Comparison of ENCODE assay signal across 13 cellular contexts in the genomic region with DNA sequence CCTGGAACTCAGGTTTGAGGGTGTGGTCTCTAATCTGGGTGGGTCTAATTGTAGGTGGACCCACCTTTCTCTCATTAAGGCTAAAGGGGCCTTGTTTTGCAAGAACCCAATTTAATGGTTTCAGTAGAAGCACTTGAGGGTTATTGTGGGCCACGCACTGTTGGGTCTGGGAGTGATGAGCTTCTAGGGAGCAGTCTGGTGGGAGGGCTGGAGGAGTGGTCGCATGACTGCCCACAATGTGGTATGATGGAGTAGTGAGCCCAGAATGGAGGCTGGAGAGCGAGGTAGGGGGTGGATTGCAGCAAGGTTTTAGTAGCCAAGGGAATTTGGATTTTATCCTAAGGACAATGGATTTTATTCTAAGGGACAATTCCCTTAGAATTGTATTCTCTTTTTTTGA. TPM values are rescaled to one million over a fixed set of nuclear protein-coding genes. Genes with fewer than 3 reads are reported as not detected.
DNase-seq lines count a peak whose midpoint lies in the region; ATAC-seq and TF ChIP-seq lines count a peak whose summit lies in the region.
"Had no signal": no experiment of that assay in that cellular context is flagged by ENCODE, and none has a peak within 500 bp of the region (broad histone marks: within the 10 kb centered on the region; RNA-seq: fewer than 3 reads in every experiment).

No MANE protein-coding gene starts in this region.

- intact Hi-C loops in CD14-positive monocyte (cut with micrococcal nuclease) = loop anchor here in 1 of 2 donors (5.0 kb wide), 1 partner anchor 134 kb away; a partner anchor contains a TSS

- POLR2A ChIA-PET in HEK293 (lab: Yijun Ruan, JAX) = no interaction called here

- H3K36me3 ChIP-seq in HEK293 (ENCODE audit: control insufficient read depth in 2 of 2, insufficient read depth in 1 of 2, low read length in 2 of 2) = peaks cover 11 to 54% of the 10 kb centered on the region in 2 experiments; a peak in 2 of 3 replicates

- no peak for TF ChIP-seq CTCF in CD14-positive monocyte (IDR thresholded peaks at IDR 0.05)
- no peak for TF ChIP-seq CTCF in HEK293 (tag by site-specific recombination; IDR thresholded peaks at IDR 0.05)

- H3K36me3 Mint-ChIP-seq in CD14-positive monocyte (peaks cover 38 to 50% of the 10 kb centered on the region in 2 donors), naive B cell (peaks cover 7 to 8% of the 10 kb centered on the region in 2 donors)
- H3K36me3 Mint-ChIP-seq in activated naive CD8-positive, alpha-beta T cell treated with anti-CD3 and anti-CD28 coated beads for 36 hours = peaks cover 80% of the 10 kb centered on the region

- H3K4me1 ChIP-seq in HEK293 (ENCODE audit: control insufficient read depth, insufficient read depth, low read length) = no peaks in the 10 kb centered on the region

- no peak overlapping the region for H3K4me3 ChIP-seq in HEK293 (ENCODE audit: low read depth, low read length)

- no peaks in the 10 kb centered on the region for H3K9me3 ChIP-seq in HEK293 (ENCODE audit: control insufficient read depth, insufficient read depth, low read depth, low read length)

- no peaks in the 10 kb centered on the region for H3K27me3 Mint-ChIP-seq in CD14-positive monocyte (ENCODE audit: low read depth in 3 of 3)
- H3K27me3 Mint-ChIP-seq in activated naive CD8-positive, alpha-beta T cell treated with anti-CD3 and anti-CD28 coated beads for 36 hours = no peaks in the 10 kb centered on the region
- H3K27me3 Mint-ChIP-seq in naive B cell = no peaks in the 10 kb centered on the region

- H3K9me3 Mint-ChIP-seq in CD14-positive monocyte (peaks cover 8 to 22% (median 14%) of the 10 kb centered on the region in 7 donors), naive B cell (peaks cover 0 to 5% (median 2%) of the 10 kb centered on the region in 7 donors)
- H3K9me3 Mint-ChIP-seq in activated naive CD8-positive, alpha-beta T cell treated with anti-CD3 and anti-CD28 coated beads for 36 hours = peaks cover 13% of the 10 kb centered on the region

- no peak for ATAC-seq in naive B cell (ENCODE audit: low read depth in 2 of 2)
- no peak for ATAC-seq in HG02588 (IDR thresholded peaks at IDR 0.05; ENCODE audit: unreplicated experiment)
- no peak for ATAC-seq in HG02852 (IDR thresholded peaks at IDR 0.05; ENCODE audit: unreplicated experiment)

- DNase-seq in CD14-positive monocyte (ENCODE audit: low spot score) = no peak
- no peak for DNase-seq in activated naive CD8-positive, alpha-beta T cell treated with anti-CD3 and anti-CD28 coated beads for 36 hours
- DNase-seq in naive B cell = no peak
- no peak for DNase-seq in GM03348 (ENCODE audit: low spot score)
- no peak for DNase-seq in OCI-M2 (lab: John Stamatoyannopoulos, UW; ENCODE audit: unreplicated experiment)
- DNase-seq: activated CD4-positive, alpha-beta T cell treated with anti-CD3 and anti-CD28 coated beads, Interleukin-2, amount 50 U/mL, for 48 hours; DMS 273 treated with DMSO at 0.1 percent for 48 hours; GOT3; NCI-H1930; stimulated activated CD4-positive, alpha-beta T cell treated with anti-CD3 and anti-CD28 coated beads, Interleukin-4, amount 100 ng/mL, for 1 hour had no signal

- CTCF ChIA-PET in HEK293 (lab: Yijun Ruan, JAX) = no interaction called here

- H3K4me3 Mint-ChIP-seq in CD14-positive monocyte (peak overlapping the region; percentile 17 to 51), naive B cell (peak overlapping the region in 5 of 8 donors; percentile 0 to 96 (median 95))
- peak overlapping the region; percentile 91 for H3K4me3 Mint-ChIP-seq in activated naive CD8-positive, alpha-beta T cell treated with anti-CD3 and anti-CD28 coated beads for 36 hours

- no peak overlapping the region for H3K27ac ChIP-seq in HEK293 (ENCODE audit: extremely low read depth, low read depth, low read length)

- peaks cover 46% of the 10 kb centered on the region for H3K4me1 Mint-ChIP-seq in CD14-positive monocyte
- peaks cover 57% of the 10 kb centered on the region for H3K4me1 Mint-ChIP-seq in activated naive CD8-positive, alpha-beta T cell treated with anti-CD3 and anti-CD28 coated beads for 36 hours
- peaks cover 50 to 73% (median 66%) of the 10 kb centered on the region in 3 donors for H3K4me1 Mint-ChIP-seq in naive B cell

- H3K27ac Mint-ChIP-seq in CD14-positive monocyte (peak overlapping the region in 2 of 7 donors; percentile 26 to 74), naive B cell (peak overlapping the region in 3 of 6 donors; percentile 10 to 87 (median 16))
- H3K27ac Mint-ChIP-seq in activated naive CD8-positive, alpha-beta T cell treated with anti-CD3 and anti-CD28 coated beads for 36 hours = peak overlapping the region; percentile 93

TF ChIP-seq in HEK293, 187 proteins besides CTCF, POLR2A, EP300 and RAD21:
- TF ChIP-seq, protein P1, sequence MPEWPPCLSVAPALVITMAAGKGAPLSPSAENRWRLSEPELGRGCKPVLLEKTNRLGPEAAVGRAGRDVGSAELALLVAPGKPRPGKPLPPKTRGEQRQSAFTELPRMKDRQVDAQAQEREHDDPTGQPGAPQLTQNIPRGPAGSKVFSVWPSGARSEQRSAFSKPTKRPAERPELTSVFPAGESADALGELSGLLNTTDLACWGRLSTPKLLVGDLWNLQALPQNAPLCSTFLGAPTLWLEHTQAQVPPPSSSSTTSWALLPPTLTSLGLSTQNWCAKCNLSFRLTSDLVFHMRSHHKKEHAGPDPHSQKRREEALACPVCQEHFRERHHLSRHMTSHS (tag by site-specific recombination; IDR thresholded peaks at IDR 0.05) = no peak
- TF ChIP-seq EGR2 (tag by site-specific recombination; IDR thresholded peaks at IDR 0.05; ENCODE audit: low read depth) = peak; percentile 67; the same call in 1 of the 2 replicates
- TF ChIP-seq ZFHX2 (tag by site-specific recombination; conservative IDR thresholded peaks at IDR 0.05) = peak; percentile 67
- TF ChIP-seq ZNF202 (tag by site-specific recombination; IDR thresholded peaks at IDR 0.05; ENCODE audit: borderline replicate concordance) = no peak
- TF ChIP-seq SCRT2 (tag by site-specific recombination; IDR thresholded peaks at IDR 0.05) = 0 out of 2 replicates have a peak, but pooled peaks have one; percentile 5
- no peak for TF ChIP-seq ZNF629 (tag by site-specific recombination; IDR thresholded peaks at IDR 0.05)

RNA-seq across cellular contexts. Expression of a gene that starts 2.7 kb away (rescaled TPM):
- polyA plus RNA-seq in CD14-positive monocyte = 1 to 10 TPM; 6.0 TPM
- total RNA-seq in activated naive CD8-positive, alpha-beta T cell treated with anti-CD3 and anti-CD28 coated beads for 36 hours = 10 to 100 TPM; 41.6 to 48.5 TPM
- 10 to 100 TPM in 2 of 6 donors, 1 to 10 TPM in 4; 5.5 to 12.4 (median 9.7) TPM for polyA plus RNA-seq in naive B cell (ENCODE audit: low read depth in 6 of 6)

RNA-seq across cellular contexts. Expression of a gene that starts 41.7 kb away (rescaled TPM):
- 1 to 10 TPM; 2.3 to 7.0 TPM for polyA plus RNA-seq in CD14-positive monocyte
- under 1 TPM; 0.38 to 0.41 TPM for total RNA-seq in activated naive CD8-positive, alpha-beta T cell treated with anti-CD3 and anti-CD28 coated beads for 36 hours
- 1 to 10 TPM in 5 of 6 donors, not detected in 1; 1.8 to 4.9 (median 3.0) TPM for polyA plus RNA-seq in naive B cell (ENCODE audit: low read depth in 6 of 6)

Comparison
In these comparisons a context has a peak if more than half of its experiments do, and no peak if none do; other contexts are left out.
1. H3K4me3 Mint-ChIP-seq: peak in every context shown above with its lines; median percentile 95 in naive B cell; 91 in activated naive CD8-positive, alpha-beta T cell treated with anti-CD3 and anti-CD28 coated beads for 36 hours; 34 in CD14-positive monocyte.